21 cellular contexts compared by ENCODE assay signal in genomic region chr6:144361027-144361426, GRCh38.
A peak's percentile ranks its signal among the peaks of the same experiment; 100 is the strongest.
DNase-seq lines count a peak whose midpoint lies in the region; ATAC-seq, FAIRE-seq and TF ChIP-seq lines count a peak whose summit lies in the region.
"Had no signal": no experiment of that assay in that cellular context is flagged by ENCODE, and none has a peak within 500 bp of the region (broad histone marks: within the 10 kb centered on the region; RNA-seq: fewer than 3 reads in every experiment).

No MANE protein-coding gene starts in this region.

- H3K4me1 ChIP-seq in adipocyte (ENCODE audit: control insufficient read depth, insufficient read depth, low read length) (peaks cover 34% of the 10 kb centered on the region), pancreas (peaks cover 7 to 27% (median 24%) of the 10 kb centered on the region in 3 donors), Karpas-422 (ENCODE audit: low read length) (no peaks in the 10 kb centered on the region)

- peaks cover 4% of the 10 kb centered on the region for H3K36me3 Mint-ChIP-seq in activated CD4-positive, alpha-beta T cell treated with anti-CD3 and anti-CD28 coated beads for 36 hours (ENCODE audit: low read depth)
- H3K36me3 Mint-ChIP-seq: WTC11 had no signal

- intact Hi-C loops in activated CD4-positive, alpha-beta T cell treated with anti-CD3 and anti-CD28 coated beads for 36 hours (cut with DNase I, micrococcal nuclease) = no loop called here
- intact Hi-C loops in pancreas (cut with DNase I) = no loop called here

- H3K9ac ChIP-seq in adipocyte (ENCODE audit: low read length) = peak overlapping the region; percentile 64
- H3K9ac ChIP-seq in Karpas-422 (ENCODE audit: low read length) = no peak overlapping the region

- no peaks in the 10 kb centered on the region for H3K79me2 ChIP-seq in Karpas-422 (ENCODE audit: low read length)

- peak overlapping the region; percentile 70 for H3K27ac Mint-ChIP-seq in activated CD4-positive, alpha-beta T cell treated with anti-CD3 and anti-CD28 coated beads for 36 hours
- H3K27ac Mint-ChIP-seq: B cell, WTC11 had no signal

- peaks cover 77% of the 10 kb centered on the region for H3K4me1 Mint-ChIP-seq in activated CD4-positive, alpha-beta T cell treated with anti-CD3 and anti-CD28 coated beads for 36 hours

- no peak for DNase-seq in activated CD4-positive, alpha-beta T cell treated with anti-CD3 and anti-CD28 coated beads for 36 hours
- DNase-seq in activated CD4-positive, alpha-beta T cell treated with anti-CD3 and anti-CD28 coated beads for 4 hours = no peak
- no peak for DNase-seq in GM19239 (ENCODE audit: insufficient read length, low spot score)
- DNase-seq in adipocyte (ENCODE audit: low read depth) = no peak
- no peak for DNase-seq in pancreas
- no peak for DNase-seq in Karpas-422
- DNase-seq in D341Med (ENCODE audit: low spot score) = no peak
- no peak for DNase-seq in NCI-H128 (lab: John Stamatoyannopoulos, UW; ENCODE audit: unreplicated experiment)
- DNase-seq: activated CD8-positive, alpha-beta memory T cell treated with anti-CD3 and anti-CD28 coated beads for 24 hours; effector CD4-positive, alpha-beta T cell; NCI-H1436; NCI-H510A treated with DMSO at 0.1 percent for 48 hours; nucleus accumbens; retina; RPMI8226; stimulated activated CD4-positive, alpha-beta T cell treated with anti-CD3 and anti-CD28 coated beads, Interleukin-4, amount 100 ng/mL, for 4 hours; T-helper 9 cell had no signal

- H3K36me3 ChIP-seq in adipocyte (ENCODE audit: control insufficient read depth, insufficient read depth, low read length, severe bottlenecking) = no peaks in the 10 kb centered on the region
- no peaks in the 10 kb centered on the region for H3K36me3 ChIP-seq in pancreas
- H3K36me3 ChIP-seq in Karpas-422 (ENCODE audit: insufficient read depth, low read length) = no peaks in the 10 kb centered on the region

- H3K27ac ChIP-seq in pancreas (peak overlapping the region in 3 of 4 donors; percentile 19 to 62 (median 56)), Karpas-422 (ENCODE audit: low read length) (no peak overlapping the region)
- H3K27ac ChIP-seq: SK-N-MC had no signal

- no peak overlapping the region for H2AFZ ChIP-seq in Karpas-422 (ENCODE audit: low read length)

- CTCF ChIA-PET in activated CD4-positive, alpha-beta T cell treated with anti-CD3 and anti-CD28 coated beads for 36 hours (lab: Charles Lee) = interaction anchor here (0.9 to 1.4 kb wide), 2 partner anchors 10 to 16 kb away, joined by 4 to 5 read pairs; no protein-coding TSS in a partner anchor

- H3K4me3 ChIP-seq in adipocyte (ENCODE audit: low read length) (peak overlapping the region; percentile 35), pancreas (no peak overlapping the region), Karpas-422 (ENCODE audit: low read length) (no peak overlapping the region)
- H3K4me3 ChIP-seq: SK-N-MC had no signal

- H3K9me3 Mint-ChIP-seq in activated CD4-positive, alpha-beta T cell treated with anti-CD3 and anti-CD28 coated beads for 36 hours (ENCODE audit: low read depth) = no peaks in the 10 kb centered on the region
- H3K9me3 Mint-ChIP-seq: activated naive CD4-positive, alpha-beta T cell treated with anti-CD3 and anti-CD28 coated beads, Interleukin-2, amount 50 U/mL, for 72 hours; WTC11 had no signal

- no peaks in the 10 kb centered on the region for H3K27me3 ChIP-seq in adipocyte (replicated peaks; ENCODE audit: control insufficient read depth, insufficient read depth, low read length)
- H3K27me3 ChIP-seq in pancreas = no peaks in the 10 kb centered on the region
- no peaks in the 10 kb centered on the region for H3K27me3 ChIP-seq in Karpas-422 (ENCODE audit: low read length)

- TF ChIP-seq CTCF in pancreas (IDR thresholded peaks at IDR 0.05) = no peak

- 56% methylated on average over 1 of the region's 1 CpG for WGBS in pancreas, 2 donors

- POLR2A ChIA-PET in activated CD4-positive, alpha-beta T cell treated with anti-CD3 and anti-CD28 coated beads for 36 hours (lab: Charles Lee) = interaction anchor here (1.0 kb wide), 1 partner anchor 16 kb away, joined by 3 read pairs; no protein-coding TSS in a partner anchor

- H3K4me2 ChIP-seq in Karpas-422 (ENCODE audit: low read depth, low read length, poor library complexity, severe bottlenecking) = no peak overlapping the region

- no peaks in the 10 kb centered on the region for H3K27me3 Mint-ChIP-seq in activated CD4-positive, alpha-beta T cell treated with anti-CD3 and anti-CD28 coated beads for 36 hours
- H3K27me3 Mint-ChIP-seq: B cell had no signal

- H4K20me1 ChIP-seq in Karpas-422 (ENCODE audit: insufficient read depth, low read depth, low read length) = 0 out of 2 replicates have a peak, but pooled peaks cover 3% of the 10 kb centered on the region

- H3K9me3 ChIP-seq in adipocyte (ENCODE audit: control insufficient read depth, low read length) (no peaks in the 10 kb centered on the region), pancreas (no peaks in the 10 kb centered on the region), Karpas-422 (ENCODE audit: low read length) (no peaks in the 10 kb centered on the region)

- ATAC-seq in activated CD4-positive, alpha-beta T cell treated with anti-CD3 and anti-CD28 coated beads for 36 hours = peak; percentile 20
- ATAC-seq in pancreas = peak in 1 of 4 donors; percentile 7

- FAIRE-seq in GM19239 (lab: Jason Lieb, UNC) = peak; percentile 71
- FAIRE-seq in pancreas (lab: Jason Lieb, UNC) = no peak

- no peaks in the 10 kb centered on the region for H3K9me2 ChIP-seq in Karpas-422 (replicated peaks; ENCODE audit: insufficient read depth, low read length)

- no peak overlapping the region for H3K4me3 Mint-ChIP-seq in activated CD4-positive, alpha-beta T cell treated with anti-CD3 and anti-CD28 coated beads for 36 hours
- H3K4me3 Mint-ChIP-seq: B cell, WTC11 had no signal
